Comparison of ENCODE assay signal across 10 cellular contexts in genomic region chr3:141243295-141243707, GRCh38. TPM values are rescaled to one million over a fixed set of nuclear protein-coding genes. Genes with fewer than 3 reads are reported as not detected.
DNase-seq lines count a peak whose midpoint lies in the region; ATAC-seq lines count a peak whose summit lies in the region.
"Had no signal": no experiment of that assay in that cellular context is flagged by ENCODE, and none has a peak within 500 bp of the region (broad histone marks: within the 10 kb centered on the region; RNA-seq: fewer than 3 reads in every experiment).

No MANE protein-coding gene starts in this region.

- DNase-seq in SW480 (ENCODE audit: low spot score) = peak; percentile 34
- peak; percentile 55 for DNase-seq in activated gamma-delta T cell treated with anti-CD3 and anti-CD28 coated beads, Interleukin-2, amount 50 U/mL, for 16 hours (ENCODE audit: low read depth)
- DNase-seq in mesenchymal stem cell = peak; percentile 37
- peak in 1 of 2 donors; percentile 59 for DNase-seq in stimulated activated effector memory CD8-positive, alpha-beta T cell treated with anti-CD3 and anti-CD28 coated beads, Interleukin-12 subunit alpha, Interleukin-12 subunit beta, amount 100 ng/mL, for 72 hours (ENCODE audit: low spot score in 2 of 2)
- no peak for DNase-seq in HAP-1 (ENCODE audit: low spot score in 2 of 2)
- no peak for DNase-seq in SW 1271 (lab: John Stamatoyannopoulos, UW)
- no peak for DNase-seq in sciatic nerve (ENCODE audit: low spot score)
- DNase-seq: mammary epithelial cell had no signal

- H3K18ac ChIP-seq in mesenchymal stem cell (ENCODE audit: low read depth in 1 of 2, low read length in 2 of 2) = peak overlapping the region in 1 of 2 experiments; percentile 18

- no peak overlapping the region for H4K91ac ChIP-seq in mesenchymal stem cell (ENCODE audit: low read length)

- peak overlapping the region; percentile 19 for H3K4me3 Mint-ChIP-seq in stimulated activated effector memory CD8-positive, alpha-beta T cell treated with anti-CD3 and anti-CD28 coated beads, Interleukin-12 subunit alpha, Interleukin-12 subunit beta, amount 100 ng/mL, for 72 hours

- H3K4ac ChIP-seq in mesenchymal stem cell (ENCODE audit: low read depth in 1 of 2, low read length in 2 of 2) = no peak overlapping the region

- no peak overlapping the region for H2AFZ ChIP-seq in mesenchymal stem cell (ENCODE audit: low read depth, low read length)

- H2BK12ac ChIP-seq in mesenchymal stem cell (ENCODE audit: low read length in 2 of 2) = no peak overlapping the region

- peak overlapping the region; percentile 32 for H3K27ac Mint-ChIP-seq in stimulated activated effector memory CD8-positive, alpha-beta T cell treated with anti-CD3 and anti-CD28 coated beads, Interleukin-12 subunit alpha, Interleukin-12 subunit beta, amount 100 ng/mL, for 72 hours

- no peak overlapping the region for H3K9ac ChIP-seq in mesenchymal stem cell (ENCODE audit: low read length)
- H3K9ac ChIP-seq: KMS-11 had no signal

- intact Hi-C loops in sciatic nerve (cut with DNase I) = no loop called here

- H3K27ac ChIP-seq in mesenchymal stem cell (ENCODE audit: low read length, poor library complexity, severe bottlenecking) = no peak overlapping the region
- H3K27ac ChIP-seq: KMS-11 had no signal

- H3K4me3 ChIP-seq in mesenchymal stem cell (ENCODE audit: insufficient read depth in 1 of 2, low read depth in 1 of 2, low read length in 2 of 2) (no peak overlapping the region), HAP-1 (no peak overlapping the region)

- H2BK120ac ChIP-seq in mesenchymal stem cell (ENCODE audit: low read depth, low read length) = no peak overlapping the region

- no peak overlapping the region for H2BK5ac ChIP-seq in mesenchymal stem cell (ENCODE audit: low read depth, low read length, poor library complexity, severe bottlenecking)

- H2BK15ac ChIP-seq in mesenchymal stem cell (ENCODE audit: low read depth, poor library complexity, severe bottlenecking) = no peak overlapping the region

- 61% methylated on average over 10 of the region's 10 CpGs for WGBS in mesenchymal stem cell

- peaks cover 6% of the 10 kb centered on the region for H3K36me3 Mint-ChIP-seq in stimulated activated effector memory CD8-positive, alpha-beta T cell treated with anti-CD3 and anti-CD28 coated beads, Interleukin-12 subunit alpha, Interleukin-12 subunit beta, amount 100 ng/mL, for 72 hours

- peaks cover 0 to 3% of the 10 kb centered on the region in 2 experiments for H3K36me3 ChIP-seq in mesenchymal stem cell (ENCODE audit: control insufficient read depth in 1 of 2, insufficient read depth in 2 of 2, low read depth in 1 of 2, low read length in 2 of 2)
- no peaks in the 10 kb centered on the region; the same call in 1 of the 2 replicates for H3K36me3 ChIP-seq in HAP-1 (replicated peaks)

- peaks cover 7% of the 10 kb centered on the region for H3K79me1 ChIP-seq in mesenchymal stem cell (replicated peaks; ENCODE audit: low read length, poor library complexity, severe bottlenecking)

- H3K4me1 ChIP-seq in mesenchymal stem cell (ENCODE audit: control insufficient read depth, insufficient read depth, low read depth, low read length) = peaks cover 16% of the 10 kb centered on the region
- no peaks in the 10 kb centered on the region for H3K4me1 ChIP-seq in HAP-1

- H3K9me3 Mint-ChIP-seq in stimulated activated effector memory CD8-positive, alpha-beta T cell treated with anti-CD3 and anti-CD28 coated beads, Interleukin-12 subunit alpha, Interleukin-12 subunit beta, amount 100 ng/mL, for 72 hours = no peaks in the 10 kb centered on the region

- no peak overlapping the region for H3K4me2 ChIP-seq in mesenchymal stem cell (ENCODE audit: low read length, poor library complexity, severe bottlenecking)
- H3K4me2 ChIP-seq: KMS-11 had no signal

- no peaks in the 10 kb centered on the region for H3K27me3 ChIP-seq in mesenchymal stem cell (ENCODE audit: control insufficient read depth in 1 of 2, insufficient read depth in 1 of 2, low read length in 2 of 2)
- no peaks in the 10 kb centered on the region for H3K27me3 ChIP-seq in HAP-1 (ENCODE audit: low read depth)

- peaks cover 53% of the 10 kb centered on the region for H3K4me1 Mint-ChIP-seq in stimulated activated effector memory CD8-positive, alpha-beta T cell treated with anti-CD3 and anti-CD28 coated beads, Interleukin-12 subunit alpha, Interleukin-12 subunit beta, amount 100 ng/mL, for 72 hours

- peak overlapping the region; percentile 58 for H2AK5ac ChIP-seq in mesenchymal stem cell (ENCODE audit: low read length, severe bottlenecking)

- no peak overlapping the region for H4K8ac ChIP-seq in mesenchymal stem cell (ENCODE audit: low read length)

- no peaks in the 10 kb centered on the region for H3K9me3 ChIP-seq in mesenchymal stem cell (ENCODE audit: control insufficient read depth, low read length)
- H3K9me3 ChIP-seq in HAP-1 = no peaks in the 10 kb centered on the region

- H3K23ac ChIP-seq in mesenchymal stem cell (ENCODE audit: low read length in 2 of 2) = no peak overlapping the region

- peak overlapping the region in 1 of 2 experiments; percentile 68 for H3K14ac ChIP-seq in mesenchymal stem cell (ENCODE audit: low read length in 2 of 2)

- ATAC-seq in stimulated activated effector memory CD8-positive, alpha-beta T cell treated with anti-CD3 and anti-CD28 coated beads, Interleukin-12 subunit alpha, Interleukin-12 subunit beta, amount 100 ng/mL, for 72 hours = peak; percentile 94
- ATAC-seq in sciatic nerve (no peak), GM19463 (IDR thresholded peaks at IDR 0.05; ENCODE audit: unreplicated experiment) (no peak)

- in situ Hi-C loops in HAP-1 (cut with MboI; ENCODE audit: low sequenced_read_pairs) = no loop called here

RNA-seq across cellular contexts. Expression of gene PXYLP1, which starts 11.7 kb away (rescaled TPM):
- polyA plus RNA-seq in mesenchymal stem cell (2013, experiment 1 of 2) = 4.6 TPM
- polyA plus RNA-seq in mesenchymal stem cell (2013, experiment 2 of 2) = 4.5 TPM
- total RNA-seq in sciatic nerve = 13.5 TPM

Comparison
In these comparisons a context has a peak if more than half of its experiments do, and no peak if none do; other contexts are left out.
1. DNase-seq: peak in SW480 (single experiment), activated gamma-delta T cell treated with anti-CD3 and anti-CD28 coated beads, Interleukin-2, amount 50 U/mL, for 16 hours (single experiment) and mesenchymal stem cell (single experiment); none in HAP-1 (0 of 2), SW 1271 (0 of 2) and sciatic nerve (single experiment).